Comparison of ENCODE assay signal across 12 cellular contexts in the genomic region with DNA sequence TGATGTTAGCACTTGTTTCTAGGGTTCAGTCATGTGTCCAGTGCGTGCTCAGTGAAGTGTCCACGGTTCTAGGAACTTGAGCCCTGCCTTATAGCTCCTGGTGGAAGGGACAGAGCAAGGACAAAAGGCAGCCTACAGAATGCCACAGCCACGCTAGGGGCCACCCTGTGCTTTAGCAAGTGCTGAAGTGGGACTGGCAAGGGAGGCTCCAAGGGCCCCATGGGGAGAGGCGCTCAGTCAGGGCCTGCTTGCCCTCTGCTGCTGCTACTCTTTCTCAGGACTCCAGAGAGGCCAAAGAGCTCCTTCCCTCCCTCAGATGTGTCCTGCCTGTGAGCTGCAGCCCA. TPM values are rescaled to one million over a fixed set of nuclear protein-coding genes. Genes with fewer than 3 reads are reported as not detected.
DNase-seq lines count a peak whose midpoint lies in the region; ATAC-seq, FAIRE-seq and TF ChIP-seq lines count a peak whose summit lies in the region.
"Had no signal": no experiment of that assay in that cellular context is flagged by ENCODE, and none has a peak within 500 bp of the region (broad histone marks: within the 10 kb centered on the region; RNA-seq: fewer than 3 reads in every experiment).

No MANE protein-coding gene starts in this region.

- TF ChIP-seq CTCF in Panc1 (IDR thresholded peaks at IDR 0.05): no peak
- TF ChIP-seq CTCF in endothelial cell of umbilical vein (IDR thresholded peaks at IDR 0.05; ENCODE audit: extremely low read depth in 1 of 2, insufficient read depth in 1 of 2, low read depth in 1 of 2, low read length in 2 of 2): no peak
- TF ChIP-seq CTCF in osteocyte (IDR thresholded peaks at IDR 0.05): no peak
- TF ChIP-seq CTCF in psoas muscle (IDR thresholded peaks at IDR 0.05): no peak

- H3K4me2 ChIP-seq in endothelial cell of umbilical vein (ENCODE audit: insufficient read depth, low read length): peak overlapping the region; percentile 32

- H3K9me1 ChIP-seq in endothelial cell of umbilical vein (replicated peaks; ENCODE audit: control insufficient read depth, extremely low read depth, insufficient read depth, low read length): no peaks in the 10 kb centered on the region

- CTCF ChIA-PET in Panc1 (lab: Charles Lee): interaction anchor here (1.9 kb wide), 1 partner anchor 11 kb away, joined by 8 read pairs; no protein-coding TSS in a partner anchor
- CTCF ChIA-PET in endothelial cell of umbilical vein (lab: Charles Lee): interaction anchor here (1.0 to 6.0 kb wide), 10 partner anchors 9 to 146 kb away, joined by 4 to 88 read pairs (median 6); partner anchors contain the start of genes ARMC7 and MIF4GD

- WGBS in psoas muscle, 3 donors: 87 to 97% (median 90%) methylated on average over 4 of the region's 4 CpGs

- H2AFZ ChIP-seq in endothelial cell of umbilical vein (ENCODE audit: low read depth, low read length): peak overlapping the region; percentile 88

- no peaks in the 10 kb centered on the region for H3K27me3 Mint-ChIP-seq in osteocyte (ENCODE audit: unreplicated experiment)

- no peaks in the 10 kb centered on the region for H4K20me1 ChIP-seq in endothelial cell of umbilical vein (replicated peaks; ENCODE audit: control insufficient read depth, extremely low read depth, insufficient read depth, low read length)

- in situ Hi-C loops in Panc1 (cut with HindIII; ENCODE audit: low pct_unique_long_range_greater_than_20kb, low sequenced_read_pairs): no loop called here

- peak overlapping the region; percentile 94 for H3K27ac Mint-ChIP-seq in osteocyte (ENCODE audit: unreplicated experiment)

- H3K79me2 ChIP-seq in endothelial cell of umbilical vein (ENCODE audit: control insufficient read depth, insufficient read depth, low read length): peaks cover 2% of the 10 kb centered on the region

- peak; percentile 4 for FAIRE-seq in endothelial cell of umbilical vein (lab: Jason Lieb, UNC)
- FAIRE-seq: G401.6 had no signal

- H3K9me3 ChIP-seq in Panc1 (ENCODE audit: control insufficient read depth, insufficient read depth, low read depth, low read length): no peaks in the 10 kb centered on the region
- no peaks in the 10 kb centered on the region for H3K9me3 ChIP-seq in endothelial cell of umbilical vein (replicated peaks; ENCODE audit: control insufficient read depth, insufficient read depth, low read length)
- H3K9me3 ChIP-seq in psoas muscle: no peaks in the 10 kb centered on the region
- H3K9me3 ChIP-seq: thoracic aorta had no signal

- peaks cover 16% of the 10 kb centered on the region for H3K4me1 Mint-ChIP-seq in osteocyte (ENCODE audit: unreplicated experiment)

- H3K27me3 ChIP-seq in Panc1 (ENCODE audit: control insufficient read depth, insufficient read depth, low read length) (no peaks in the 10 kb centered on the region), endothelial cell of umbilical vein (ENCODE audit: control insufficient read depth in 2 of 2, insufficient read depth in 2 of 2, low read length in 2 of 2) (no peaks in the 10 kb centered on the region), psoas muscle (ENCODE audit: insufficient read depth in 3 of 3, low read length in 2 of 3) (no peaks in the 10 kb centered on the region)

- H3K9me3 Mint-ChIP-seq in osteocyte (ENCODE audit: unreplicated experiment): no peaks in the 10 kb centered on the region

- intact Hi-C loops in Panc1 (cut with micrococcal nuclease; ENCODE audit: unreplicated experiment): no loop called here
- intact Hi-C loops in endothelial cell of umbilical vein (cut with micrococcal nuclease): loop anchor here (1.0 kb wide), 2 partner anchors 10 to 28 kb away; no protein-coding TSS in a partner anchor
- intact Hi-C loops in psoas muscle (cut with DNase I): no loop called here

- ATAC-seq in Panc1: peak; percentile 33
- ATAC-seq in HG03135 (IDR thresholded peaks at IDR 0.05; ENCODE audit: unreplicated experiment): no peak
- no peak for ATAC-seq in psoas muscle

- TF ChIP-seq POLR2A in endothelial cell of umbilical vein (IDR thresholded peaks at IDR 0.05; ENCODE audit: low read depth, low read length): no peak

- DNase-seq in DMS153 treated with DMSO at 0.1 percent for 48 hours (lab: John Stamatoyannopoulos, UW; ENCODE audit: unreplicated experiment) (peak; percentile 75), DMS153 (lab: John Stamatoyannopoulos, UW) (no peak), Panc1 (ENCODE audit: low read depth, low spot score) (no peak), endothelial cell of umbilical vein (ENCODE audit: low read depth, low spot score) (no peak), osteocyte (ENCODE audit: extremely low spot score, unreplicated experiment) (no peak), GDM1 (lab: John Stamatoyannopoulos, UW) (no peak), psoas muscle (no peak)
- DNase-seq: H7, Karpas-422 had no signal

- H3K36me3 Mint-ChIP-seq in osteocyte (ENCODE audit: unreplicated experiment): peaks cover 8% of the 10 kb centered on the region

- H3K27ac ChIP-seq in Panc1 (ENCODE audit: low read length): peak overlapping the region; percentile 90
- peak overlapping the region; percentile 85 for H3K27ac ChIP-seq in endothelial cell of umbilical vein (ENCODE audit: insufficient read depth, low read depth, low read length)
- no peak overlapping the region for H3K27ac ChIP-seq in psoas muscle
- H3K27ac ChIP-seq: thoracic aorta had no signal

- BruUV-seq in Panc1 (replicated peaks; lab: Mats Ljungman, UMichigan) (no TSS peak), endothelial cell of umbilical vein (replicated peaks; lab: Mats Ljungman, UMichigan) (TSS peak; percentile 69)

- dilution Hi-C loops in endothelial cell of umbilical vein (cut with MboI; ENCODE audit: extremely low pct_ligation_motif_present, low sequenced_read_pairs): no loop called here

- POLR2A ChIA-PET in Panc1 (lab: Charles Lee): interaction anchor here (0.5 to 0.9 kb wide), 3 partner anchors 71 to 90 kb away, joined by 3 to 26 read pairs (median 3); no protein-coding TSS in a partner anchor
- POLR2A ChIA-PET in endothelial cell of umbilical vein (lab: Charles Lee): interaction anchor here (1.1 to 1.3 kb wide), 2 partner anchors 11 to 76 kb away, joined by 3 to 7 read pairs; no protein-coding TSS in a partner anchor

- no peak overlapping the region for H3K4me3 ChIP-seq in Panc1 (ENCODE audit: low read depth in 2 of 2, low read length in 2 of 2)
- no peak overlapping the region for H3K4me3 ChIP-seq in endothelial cell of umbilical vein (replicated peaks in 1 of 3; ENCODE audit: insufficient read depth in 1 of 3, low read depth in 1 of 3, low read length in 3 of 3)
- H3K4me3 ChIP-seq in psoas muscle: no peak overlapping the region
- H3K4me3 ChIP-seq: thoracic aorta had no signal

- no peak overlapping the region for H3K4me3 Mint-ChIP-seq in osteocyte (ENCODE audit: unreplicated experiment)

- H3K9ac ChIP-seq in endothelial cell of umbilical vein (replicated peaks; ENCODE audit: extremely low read depth, insufficient read depth, low read length): peak overlapping the region; percentile 60

- H3K4me1 ChIP-seq in Panc1 (ENCODE audit: control insufficient read depth, insufficient read depth, low read length) (peaks cover 32% of the 10 kb centered on the region), endothelial cell of umbilical vein (ENCODE audit: control insufficient read depth, extremely low read depth, insufficient read depth, low read length) (peaks cover 17% of the 10 kb centered on the region), psoas muscle (peaks cover 5% of the 10 kb centered on the region)

- H3K36me3 ChIP-seq in Panc1 (ENCODE audit: control insufficient read depth, insufficient read depth, low read length): no peaks in the 10 kb centered on the region
- H3K36me3 ChIP-seq in endothelial cell of umbilical vein (ENCODE audit: control insufficient read depth in 2 of 2, extremely low read depth in 1 of 2, insufficient read depth in 2 of 2, low read length in 2 of 2): peaks cover 2 to 9% of the 10 kb centered on the region in 2 experiments
- H3K36me3 ChIP-seq in psoas muscle (ENCODE audit: insufficient read depth in 1 of 2, low read depth in 1 of 2): peaks cover 0 to 17% of the 10 kb centered on the region in 2 donors

RNA-seq across cellular contexts. Expression of gene NT5C, which starts 6.8 kb away (rescaled TPM):
- total RNA-seq in Panc1 (2021; ENCODE audit: unreplicated experiment) (63.4 TPM), endothelial cell of umbilical vein (32.6 and 39.2 TPM in 2 replicates), osteocyte (45.6 and 48.2 TPM in 2 replicates), psoas muscle (10 to 100 TPM; 16.4 to 44.2 (median 29.4) TPM)
- 82.5 TPM for polyA plus RNA-seq in Panc1 (2012; ENCODE audit: insufficient read length)
- polyA plus RNA-seq in endothelial cell of umbilical vein (29.1 and 38.0 TPM in 2 replicates), psoas muscle (10 to 100 TPM; 19.7 to 84.0 (median 56.3) TPM)
- polyA plus RNA-seq in endothelial cell of umbilical vein (2011; cell fraction: cytosol; rRNA removed): 19.9 and 31.5 TPM in 2 replicates
- 32.4 and 37.5 TPM in 2 replicates for polyA plus RNA-seq in endothelial cell of umbilical vein (2011; cell fraction: nucleus; rRNA removed)
- polyA plus RNA-seq in endothelial cell of umbilical vein (2012): 22.4 and 23.6 TPM in 2 replicates
- polyA minus RNA-seq in endothelial cell of umbilical vein: 7.8 and 8.9 TPM in 2 replicates
- polyA minus RNA-seq in endothelial cell of umbilical vein (2011; cell fraction: cytosol; rRNA and poly(A)+ RNA removed): 16.2 TPM
- polyA minus RNA-seq in endothelial cell of umbilical vein (2011; cell fraction: nucleus; rRNA and poly(A)+ RNA removed): 5.0 and 6.6 TPM in 2 replicates

RNA-seq across cellular contexts. Expression of gene ARMC7, which starts 15.0 kb away (rescaled TPM):
- total RNA-seq in Panc1 (2021; ENCODE audit: unreplicated experiment) (48.7 TPM), endothelial cell of umbilical vein (14.5 and 15.7 TPM in 2 replicates), osteocyte (12.8 and 13.6 TPM in 2 replicates), psoas muscle (1 to 10 TPM; 2.7 to 7.0 (median 3.6) TPM)
- 74.7 TPM for polyA plus RNA-seq in Panc1 (2012; ENCODE audit: insufficient read length)
- polyA plus RNA-seq in endothelial cell of umbilical vein (11.8 and 13.1 TPM in 2 replicates), psoas muscle (1 to 10 TPM; 3.3 to 6.4 (median 4.9) TPM)
- 10.5 and 11.1 TPM in 2 replicates for polyA plus RNA-seq in endothelial cell of umbilical vein (2011; cell fraction: cytosol; rRNA removed)
- polyA plus RNA-seq in endothelial cell of umbilical vein (2011; cell fraction: nucleus; rRNA removed): 9.3 and 10.0 TPM in 2 replicates
- polyA plus RNA-seq in endothelial cell of umbilical vein (2012): 9.0 and 9.4 TPM in 2 replicates
- polyA minus RNA-seq in endothelial cell of umbilical vein: 12.7 and 14.1 TPM in 2 replicates
- 9.3 TPM for polyA minus RNA-seq in endothelial cell of umbilical vein (2011; cell fraction: cytosol; rRNA and poly(A)+ RNA removed)
- 3.9 and 7.6 TPM in 2 replicates for polyA minus RNA-seq in endothelial cell of umbilical vein (2011; cell fraction: nucleus; rRNA and poly(A)+ RNA removed)

RNA-seq across cellular contexts. Expression of gene JPT1, which starts 29.5 kb away (rescaled TPM):
- 448 TPM for total RNA-seq in Panc1 (2021; ENCODE audit: unreplicated experiment)
- polyA plus RNA-seq in Panc1 (2012; ENCODE audit: insufficient read length): 639 TPM
- total RNA-seq in endothelial cell of umbilical vein: 352 and 364 TPM in 2 replicates
- 143 and 212 TPM in 2 replicates for polyA plus RNA-seq in endothelial cell of umbilical vein
- polyA plus RNA-seq in endothelial cell of umbilical vein (2011; cell fraction: cytosol; rRNA removed): 393 and 396 TPM in 2 replicates
- polyA plus RNA-seq in endothelial cell of umbilical vein (2011; cell fraction: nucleus; rRNA removed): 146 and 158 TPM in 2 replicates
- polyA plus RNA-seq in endothelial cell of umbilical vein (2012): 735 and 931 TPM in 2 replicates
- 37.1 and 45.3 TPM in 2 replicates for polyA minus RNA-seq in endothelial cell of umbilical vein
- polyA minus RNA-seq in endothelial cell of umbilical vein (2011; cell fraction: cytosol; rRNA and poly(A)+ RNA removed): 249 TPM
- polyA minus RNA-seq in endothelial cell of umbilical vein (2011; cell fraction: nucleus; rRNA and poly(A)+ RNA removed): 38.5 and 44.2 TPM in 2 replicates
- total RNA-seq in osteocyte: 89.7 and 95.9 TPM in 2 replicates
- total RNA-seq in psoas muscle: 100 to 1,000 TPM in 2 of 4 donors, 10 to 100 TPM in 2; 50.1 to 232 (median 85.0) TPM
- polyA plus RNA-seq in psoas muscle: 100 to 1,000 TPM in 1 of 3 donors, 10 to 100 TPM in 2; 79.2 to 164 (median 92.6) TPM

RNA-seq across cellular contexts. Expression of gene SLC16A5, which starts 37.0 kb away (rescaled TPM):
- total RNA-seq in Panc1 (2021; ENCODE audit: unreplicated experiment) (46.6 TPM), endothelial cell of umbilical vein (16.4 and 17.4 TPM in 2 replicates), osteocyte (7.0 and 7.6 TPM in 2 replicates), psoas muscle (10 to 100 TPM in 1 of 4 donors, 1 to 10 TPM in 3; 5.6 to 10.7 (median 8.1) TPM)
- polyA plus RNA-seq in Panc1 (2012; ENCODE audit: insufficient read length): 70.7 TPM
- polyA plus RNA-seq in endothelial cell of umbilical vein (23.3 and 31.9 TPM in 2 replicates), psoas muscle (1 to 10 TPM; 1.2 to 4.5 (median 3.8) TPM)
- polyA plus RNA-seq in endothelial cell of umbilical vein (2011; cell fraction: cytosol; rRNA removed): 12.6 and 16.4 TPM in 2 replicates
- polyA plus RNA-seq in endothelial cell of umbilical vein (2011; cell fraction: nucleus; rRNA removed): 32.6 and 39.1 TPM in 2 replicates
- 8.7 and 13.9 TPM in 2 replicates for polyA plus RNA-seq in endothelial cell of umbilical vein (2012)
- polyA minus RNA-seq in endothelial cell of umbilical vein: 19.2 and 22.6 TPM in 2 replicates
- 22.5 TPM for polyA minus RNA-seq in endothelial cell of umbilical vein (2011; cell fraction: cytosol; rRNA and poly(A)+ RNA removed)
- polyA minus RNA-seq in endothelial cell of umbilical vein (2011; cell fraction: nucleus; rRNA and poly(A)+ RNA removed): 10.1 and 15.0 TPM in 2 replicates

RNA-seq across cellular contexts. Expression of gene SUMO2, which starts 58.0 kb away (rescaled TPM):
- 616 TPM for total RNA-seq in Panc1 (2021; ENCODE audit: unreplicated experiment)
- polyA plus RNA-seq in Panc1 (2012; ENCODE audit: insufficient read length): 413 TPM
- 424 and 437 TPM in 2 replicates for total RNA-seq in endothelial cell of umbilical vein
- 62.0 and 75.6 TPM in 2 replicates for polyA plus RNA-seq in endothelial cell of umbilical vein
- polyA plus RNA-seq in endothelial cell of umbilical vein (2011; cell fraction: cytosol; rRNA removed): 86.6 and 95.1 TPM in 2 replicates
- polyA plus RNA-seq in endothelial cell of umbilical vein (2011; cell fraction: nucleus; rRNA removed): 39.1 and 44.6 TPM in 2 replicates
- 267 and 404 TPM in 2 replicates for polyA plus RNA-seq in endothelial cell of umbilical vein (2012)
- polyA minus RNA-seq in endothelial cell of umbilical vein: 93.0 and 121 TPM in 2 replicates
- polyA minus RNA-seq in endothelial cell of umbilical vein (2011; cell fraction: cytosol; rRNA and poly(A)+ RNA removed): 178 TPM
- polyA minus RNA-seq in endothelial cell of umbilical vein (2011; cell fraction: nucleus; rRNA and poly(A)+ RNA removed): 20.2 and 23.2 TPM in 2 replicates
- 472 and 483 TPM in 2 replicates for total RNA-seq in osteocyte
- total RNA-seq in psoas muscle: 100 to 1,000 TPM; 161 to 203 (median 185) TPM
- 10 to 100 TPM; 50.1 to 60.4 (median 56.2) TPM for polyA plus RNA-seq in psoas muscle
